23 cellular contexts compared by ENCODE assay signal in the genomic region with DNA sequence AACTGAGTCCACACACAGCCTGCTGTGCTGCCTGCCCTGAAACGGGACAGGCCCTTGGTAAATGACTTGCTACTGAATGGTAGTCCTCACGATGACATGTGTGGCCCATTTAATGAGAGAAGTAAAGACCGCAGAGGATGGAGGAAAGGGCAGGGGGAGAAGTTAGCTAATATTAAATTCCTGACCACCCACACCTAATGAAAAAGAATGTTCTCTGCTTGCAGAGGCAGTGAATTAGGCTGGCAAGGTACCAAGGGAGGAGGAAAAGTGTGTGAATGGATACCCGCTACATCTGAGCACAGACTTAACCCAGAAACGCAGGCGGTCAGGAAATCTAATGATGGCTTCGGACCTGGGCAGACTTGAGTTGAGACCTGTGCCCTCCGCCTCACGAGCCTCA.
DNase-seq lines count a peak whose midpoint lies in the region; TF ChIP-seq lines count a peak whose summit lies in the region.
"Had no signal": no experiment of that assay in that cellular context is flagged by ENCODE, and none has a peak within 500 bp of the region (broad histone marks: within the 10 kb centered on the region; RNA-seq: fewer than 3 reads in every experiment).

No MANE protein-coding gene starts in this region.

- no peaks in the 10 kb centered on the region for H3K27me3 ChIP-seq in mammary epithelial cell (ENCODE audit: insufficient read depth, low read length)

- no peak overlapping the region for H3K4me3 ChIP-seq in mammary epithelial cell (replicated peaks in 1 of 3; ENCODE audit: insufficient read depth in 1 of 3, low read depth in 2 of 3, low read length in 3 of 3)
- H3K4me3 ChIP-seq in OCI-LY7 (ENCODE audit: low read depth, low read length, poor library complexity, severe bottlenecking) = no peak overlapping the region
- H3K4me3 ChIP-seq: A549 had no signal

- TF ChIP-seq CTCF in mammary epithelial cell (conservative IDR thresholded peaks at IDR 0.05 in 1 of 2, IDR thresholded peaks at IDR 0.05 in 1 of 2; ENCODE audit: extremely low read depth in 1 of 2, insufficient read depth in 1 of 2, low read depth in 1 of 2, low read length in 2 of 2) = no peak
- no peak for TF ChIP-seq CTCF in MCF 10A (IDR thresholded peaks at IDR 0.05; ENCODE audit: unreplicated experiment)
- no peak for TF ChIP-seq CTCF in OCI-LY7 (conservative IDR thresholded peaks at IDR 0.05; ENCODE audit: low read length)
- TF ChIP-seq CTCF in brain (conservative IDR thresholded peaks at IDR 0.05) = no peak

- H3K4me1 Mint-ChIP-seq in MCF 10A (ENCODE audit: insufficient read depth, unreplicated experiment) (peaks cover 10% of the 10 kb centered on the region), brain (peaks cover 52% of the 10 kb centered on the region)

- no peaks in the 10 kb centered on the region for H3K79me2 ChIP-seq in mammary epithelial cell (ENCODE audit: insufficient read depth, low read length)
- H3K79me2 ChIP-seq in OCI-LY7 (ENCODE audit: insufficient read depth, low read depth, low read length) = no peaks in the 10 kb centered on the region

- POLR2A ChIA-PET in MCF 10A (lab: Yijun Ruan, JAX) = interaction anchor here (1.1 kb wide), 1 partner anchor 16 kb away, joined by 3 read pairs; no protein-coding TSS in a partner anchor
- POLR2A ChIA-PET in OCI-LY7 (lab: Charles Lee) = no interaction called here

- in situ Hi-C loops in mammary epithelial cell (cut with MboI; ENCODE audit: low sequenced_read_pairs in 2 of 2) = no loop called here

- H3K27ac Mint-ChIP-seq in MCF 10A (ENCODE audit: low read depth, unreplicated experiment) = no peak overlapping the region
- peak overlapping the region in 3 of 5 experiments; percentile 6 to 19 (median 18) for H3K27ac Mint-ChIP-seq in brain

- DNase-seq in mammary epithelial cell (peak; percentile 34), MCF 10A (ENCODE audit: unreplicated experiment) (no peak), OCI-LY7 (ENCODE audit: low spot score) (no peak), inferior parietal cortex (ENCODE audit: extremely low spot score) (no peak), GM19238 (ENCODE audit: insufficient read length, low spot score) (no peak), KG1 (lab: John Stamatoyannopoulos, UW) (no peak)
- DNase-seq: Calu3; DMS153; DND-41; Karpas-422; MV-4-11; NCI-H1105; NCI-H1436 treated with DMSO at 0.1 percent for 48 hours; NCI-H187 treated with DMSO at 0.1 percent for 48 hours; NCI-H2171 treated with DMSO at 0.1 percent for 48 hours; NCI-H524; NCI-H748 treated with DMSO at 0.1 percent for 48 hours; NK-92 treated with Interleukin-12 subunit alpha and Interleukin-12 subunit beta, amount 100 ng/mL, for 24 hours; SHP77 had no signal

- H3K4me2 ChIP-seq in mammary epithelial cell (ENCODE audit: insufficient read depth, low read depth, low read length) (peak overlapping the region; percentile 29), OCI-LY7 (ENCODE audit: low read length) (peak overlapping the region; percentile 94)
- H3K4me2 ChIP-seq: A549 had no signal

- BruUV-seq in mammary epithelial cell (replicated peaks; lab: Mats Ljungman, UMichigan) (no TSS peak), MCF 10A (replicated peaks; lab: Mats Ljungman, UMichigan) (no TSS peak), OCI-LY7 (replicated peaks; lab: Mats Ljungman, UMichigan) (no TSS peak)

- CTCF ChIA-PET in mammary epithelial cell (lab: Charles Lee; ENCODE audit: low non-redundant PET) (no interaction called here), MCF 10A (lab: Yijun Ruan, JAX) (interaction anchor here (0.8 kb wide), 2 partner anchors 9 to 11 kb away, joined by 3 read pairs; no protein-coding TSS in a partner anchor), OCI-LY7 (lab: Charles Lee; ENCODE audit: unreplicated experiment) (no interaction called here)

- H3K36me3 ChIP-seq in mammary epithelial cell (ENCODE audit: insufficient read depth, low read length) = no peaks in the 10 kb centered on the region
- no peaks in the 10 kb centered on the region; the same call in 1 of the 2 replicates for H3K36me3 ChIP-seq in OCI-LY7 (ENCODE audit: insufficient read depth, low read length)

- WGBS in mammary epithelial cell (ENCODE audit: low coverage, missing lambda C conversion rate) = 21% methylated on average over 9 of the region's 9 CpGs

- dilution Hi-C loops in mammary epithelial cell (cut with HindIII; ENCODE audit: low sequenced_read_pairs) = no loop called here

- H4K20me1 ChIP-seq in mammary epithelial cell (ENCODE audit: insufficient read depth, low read length) (no peaks in the 10 kb centered on the region), OCI-LY7 (ENCODE audit: insufficient read depth, low read length) (no peaks in the 10 kb centered on the region)

- H3K9ac ChIP-seq in mammary epithelial cell (ENCODE audit: insufficient read depth, low read length) = no peak overlapping the region

- H3K36me3 Mint-ChIP-seq in MCF 10A (ENCODE audit: insufficient read depth, unreplicated experiment) (no peaks in the 10 kb centered on the region), brain (no peaks in the 10 kb centered on the region)

- H3K9me3 ChIP-seq in mammary epithelial cell (replicated peaks; ENCODE audit: insufficient read depth, low read length) (peaks cover 7% of the 10 kb centered on the region), OCI-LY7 (ENCODE audit: low read length) (0 out of 2 replicates have a peak, but pooled peaks cover 8% of the 10 kb centered on the region)
- H3K9me3 ChIP-seq: A549 had no signal

- peak overlapping the region; percentile 42 for H2AFZ ChIP-seq in mammary epithelial cell (ENCODE audit: low read depth, low read length)
- H2AFZ ChIP-seq in OCI-LY7 (ENCODE audit: low read length) = no peak overlapping the region; the same call in 1 of the 2 replicates

- peak overlapping the region; percentile 5 for H3K27ac ChIP-seq in mammary epithelial cell (ENCODE audit: insufficient read depth, low read depth, low read length)
- peak overlapping the region; percentile 97 for H3K27ac ChIP-seq in OCI-LY7 (ENCODE audit: low read depth, low read length, poor library complexity, severe bottlenecking)
- H3K27ac ChIP-seq: A549, HL-60, RWPE1 had no signal

- H3K9me3 Mint-ChIP-seq in MCF 10A (ENCODE audit: unreplicated experiment) = no peaks in the 10 kb centered on the region
- H3K9me3 Mint-ChIP-seq in brain = peaks cover 0 to 2% (median 0%) of the 10 kb centered on the region in 5 experiments

- no peaks in the 10 kb centered on the region for H3K27me3 Mint-ChIP-seq in MCF 10A (ENCODE audit: insufficient read depth, unreplicated experiment)
- peaks cover 3% of the 10 kb centered on the region for H3K27me3 Mint-ChIP-seq in brain

- H3K4me1 ChIP-seq in mammary epithelial cell (ENCODE audit: insufficient read depth, low read length) (peaks cover 20% of the 10 kb centered on the region), OCI-LY7 (ENCODE audit: insufficient read depth, low read length, poor library complexity, severe bottlenecking) (peaks cover 84% of the 10 kb centered on the region)

- intact Hi-C loops in mammary epithelial cell (cut with micrococcal nuclease) = no loop called here
- intact Hi-C loops in MCF 10A (cut with micrococcal nuclease) = no loop called here
- intact Hi-C loops in OCI-LY7 (cut with micrococcal nuclease; ENCODE audit: unreplicated experiment) = loop anchor here (10.0 kb wide), 1 partner anchor 261 kb away; no protein-coding TSS in a partner anchor

- no peaks in the 10 kb centered on the region for H3K9me2 ChIP-seq in OCI-LY7 (ENCODE audit: insufficient read depth, low read length)

- no peak overlapping the region for H3K4me3 Mint-ChIP-seq in MCF 10A (ENCODE audit: unreplicated experiment)
- peak overlapping the region in 1 of 5 experiments; percentile 15 for H3K4me3 Mint-ChIP-seq in brain
